In the genomic region with DNA sequence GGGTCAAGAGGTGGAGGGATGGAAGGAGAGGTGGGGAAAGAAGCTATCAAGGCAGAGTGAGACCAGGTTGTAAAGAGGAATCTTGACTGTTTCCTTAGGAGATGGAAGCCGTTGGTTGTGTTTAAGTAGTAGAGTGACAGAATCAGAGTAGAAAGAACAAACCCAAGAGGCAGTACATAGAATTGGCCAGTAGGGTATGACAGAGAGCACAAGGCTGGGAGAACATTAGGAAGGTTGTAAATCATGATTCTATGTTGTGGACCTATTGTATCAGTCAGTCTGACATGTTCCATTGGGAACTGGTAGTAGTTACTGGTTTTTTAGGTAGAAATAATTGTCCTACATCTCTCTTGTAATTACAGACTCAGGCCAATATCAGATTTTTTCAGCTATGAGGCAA, we compare ENCODE assay signal across 8 cellular contexts.
A peak's percentile ranks its signal among the peaks of the same experiment; 100 is the strongest.
DNase-seq lines count a peak whose midpoint lies in the region; ATAC-seq, FAIRE-seq and TF ChIP-seq lines count a peak whose summit lies in the region.

No MANE protein-coding gene starts in this region.

- no peak overlapping the region for H3K27ac ChIP-seq in CD4-positive, alpha-beta T cell (ENCODE audit: low read depth, low read length)

- peak; percentile 25 for TF ChIP-seq CTCF in CD4-positive, alpha-beta T cell (IDR thresholded peaks at IDR 0.05)
- TF ChIP-seq CTCF in GM20000 (IDR thresholded peaks at IDR 0.05; ENCODE audit: extremely low read depth, missing control alignments) (peak; percentile 19), WTC11 (IDR thresholded peaks at IDR 0.05) (peak; percentile 70)

- peak; percentile 52 for FAIRE-seq in HTR-8/SVneo (lab: Jason Lieb, UNC)

- peaks cover 11% of the 10 kb centered on the region for H3K27me3 Mint-ChIP-seq in CD4-positive, alpha-beta T cell
- no peaks in the 10 kb centered on the region; the same call in 1 of the 2 replicates for H3K27me3 Mint-ChIP-seq in WTC11 (ENCODE audit: low read depth)

- no peaks in the 10 kb centered on the region for H3K4me1 Mint-ChIP-seq in CD4-positive, alpha-beta T cell (ENCODE audit: low read depth)
- no peaks in the 10 kb centered on the region; the same call in 1 of the 2 replicates for H3K4me1 Mint-ChIP-seq in WTC11

- H3K27ac Mint-ChIP-seq in CD4-positive, alpha-beta T cell, result no peak overlapping the region
- H3K27ac Mint-ChIP-seq in WTC11, result no peak overlapping the region

- CTCF ChIA-PET in CD4-positive, alpha-beta T cell (lab: Charles Lee), result no interaction called here
- CTCF ChIA-PET in WTC11 (lab: Charles Lee), result interaction anchor here (1.4 kb wide), 1 partner anchor 883 kb away, joined by 3 read pairs; no protein-coding TSS in a partner anchor

- no peak for DNase-seq in CD4-positive, alpha-beta T cell
- DNase-seq in GM20000 (ENCODE audit: low spot score) (peak; percentile 18), HTR-8/SVneo (ENCODE audit: insufficient read length, low spot score) (no peak), WTC11 (ENCODE audit: low spot score) (no peak), left lobe of liver (ENCODE audit: low spot score) (no peak), NOMO-1 treated with dmso at 0.1 percent for 144 hours (lab: John Stamatoyannopoulos, UW; ENCODE audit: unreplicated experiment) (no peak), NCI-H1105 (lab: John Stamatoyannopoulos, UW) (no peak), DMS79 (lab: John Stamatoyannopoulos, UW) (no peak)

- H3K9me3 ChIP-seq in CD4-positive, alpha-beta T cell (ENCODE audit: control insufficient read depth, low read length), result no peaks in the 10 kb centered on the region

- peaks cover 3% of the 10 kb centered on the region for H3K27me3 ChIP-seq in CD4-positive, alpha-beta T cell (ENCODE audit: control insufficient read depth, insufficient read depth, low read length)

- intact Hi-C loops in CD4-positive, alpha-beta T cell (cut with DNase I, micrococcal nuclease), result no loop called here

- no peak for ATAC-seq in CD4-positive, alpha-beta T cell (ENCODE audit: poor library complexity)
- ATAC-seq in WTC11 (peak; percentile 94), left lobe of liver (peak; percentile 95)

- no peaks in the 10 kb centered on the region for H3K36me3 Mint-ChIP-seq in CD4-positive, alpha-beta T cell (ENCODE audit: low read depth)
- H3K36me3 Mint-ChIP-seq in WTC11, result no peaks in the 10 kb centered on the region

- POLR2A ChIA-PET in CD4-positive, alpha-beta T cell (lab: Charles Lee), result no interaction called here
- POLR2A ChIA-PET in WTC11 (lab: Charles Lee), result no interaction called here

- H3K4me3 Mint-ChIP-seq in CD4-positive, alpha-beta T cell, result no peak overlapping the region
- no peak overlapping the region for H3K4me3 Mint-ChIP-seq in WTC11

- no peaks in the 10 kb centered on the region for H3K9me3 Mint-ChIP-seq in CD4-positive, alpha-beta T cell
- peaks cover 10% of the 10 kb centered on the region for H3K9me3 Mint-ChIP-seq in WTC11

TF ChIP-seq in WTC11, 78 proteins besides CTCF, POLR2A, EP300 and RAD21:
- TF ChIP-seq, protein P1, sequence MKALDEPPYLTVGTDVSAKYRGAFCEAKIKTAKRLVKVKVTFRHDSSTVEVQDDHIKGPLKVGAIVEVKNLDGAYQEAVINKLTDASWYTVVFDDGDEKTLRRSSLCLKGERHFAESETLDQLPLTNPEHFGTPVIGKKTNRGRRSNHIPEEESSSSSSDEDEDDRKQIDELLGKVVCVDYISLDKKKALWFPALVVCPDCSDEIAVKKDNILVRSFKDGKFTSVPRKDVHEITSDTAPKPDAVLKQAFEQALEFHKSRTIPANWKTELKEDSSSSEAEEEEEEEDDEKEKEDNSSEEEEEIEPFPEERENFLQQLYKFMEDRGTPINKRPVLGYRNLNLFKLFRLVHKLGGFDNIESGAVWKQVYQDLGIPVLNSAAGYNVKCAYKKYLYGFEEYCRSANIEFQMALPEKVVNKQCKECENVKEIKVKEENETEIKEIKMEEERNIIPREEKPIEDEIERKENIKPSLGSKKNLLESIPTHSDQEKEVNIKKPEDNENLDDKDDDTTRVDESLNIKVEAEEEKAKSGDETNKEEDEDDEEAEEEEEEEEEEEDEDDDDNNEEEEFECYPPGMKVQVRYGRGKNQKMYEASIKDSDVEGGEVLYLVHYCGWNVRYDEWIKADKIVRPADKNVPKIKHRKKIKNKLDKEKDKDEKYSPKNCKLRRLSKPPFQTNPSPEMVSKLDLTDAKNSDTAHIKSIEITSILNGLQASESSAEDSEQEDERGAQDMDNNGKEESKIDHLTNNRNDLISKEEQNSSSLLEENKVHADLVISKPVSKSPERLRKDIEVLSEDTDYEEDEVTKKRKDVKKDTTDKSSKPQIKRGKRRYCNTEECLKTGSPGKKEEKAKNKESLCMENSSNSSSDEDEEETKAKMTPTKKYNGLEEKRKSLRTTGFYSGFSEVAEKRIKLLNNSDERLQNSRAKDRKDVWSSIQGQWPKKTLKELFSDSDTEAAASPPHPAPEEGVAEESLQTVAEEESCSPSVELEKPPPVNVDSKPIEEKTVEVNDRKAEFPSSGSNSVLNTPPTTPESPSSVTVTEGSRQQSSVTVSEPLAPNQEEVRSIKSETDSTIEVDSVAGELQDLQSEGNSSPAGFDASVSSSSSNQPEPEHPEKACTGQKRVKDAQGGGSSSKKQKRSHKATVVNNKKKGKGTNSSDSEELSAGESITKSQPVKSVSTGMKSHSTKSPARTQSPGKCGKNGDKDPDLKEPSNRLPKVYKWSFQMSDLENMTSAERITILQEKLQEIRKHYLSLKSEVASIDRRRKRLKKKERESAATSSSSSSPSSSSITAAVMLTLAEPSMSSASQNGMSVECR (CRISPR knock-in tag; IDR thresholded peaks at IDR 0.05; ENCODE audit: borderline replicate concordance), result no peak
- TF ChIP-seq, protein P2, sequence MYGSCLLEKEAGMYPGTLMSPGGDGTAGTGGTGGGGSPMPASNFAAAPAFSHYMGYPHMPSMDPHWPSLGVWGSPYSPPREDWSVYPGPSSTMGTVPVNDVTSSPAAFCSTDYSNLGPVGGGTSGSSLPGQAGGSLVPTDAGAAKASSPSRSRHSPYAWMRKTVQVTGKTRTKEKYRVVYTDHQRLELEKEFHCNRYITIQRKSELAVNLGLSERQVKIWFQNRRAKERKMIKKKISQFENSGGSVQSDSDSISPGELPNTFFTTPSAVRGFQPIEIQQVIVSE (CRISPR knock-in tag; IDR thresholded peaks at IDR 0.05; ENCODE audit: borderline replicate concordance), result no peak
- TF ChIP-seq MLX (CRISPR knock-in tag; IDR thresholded peaks at IDR 0.05), result no peak
- TF ChIP-seq, protein P3, sequence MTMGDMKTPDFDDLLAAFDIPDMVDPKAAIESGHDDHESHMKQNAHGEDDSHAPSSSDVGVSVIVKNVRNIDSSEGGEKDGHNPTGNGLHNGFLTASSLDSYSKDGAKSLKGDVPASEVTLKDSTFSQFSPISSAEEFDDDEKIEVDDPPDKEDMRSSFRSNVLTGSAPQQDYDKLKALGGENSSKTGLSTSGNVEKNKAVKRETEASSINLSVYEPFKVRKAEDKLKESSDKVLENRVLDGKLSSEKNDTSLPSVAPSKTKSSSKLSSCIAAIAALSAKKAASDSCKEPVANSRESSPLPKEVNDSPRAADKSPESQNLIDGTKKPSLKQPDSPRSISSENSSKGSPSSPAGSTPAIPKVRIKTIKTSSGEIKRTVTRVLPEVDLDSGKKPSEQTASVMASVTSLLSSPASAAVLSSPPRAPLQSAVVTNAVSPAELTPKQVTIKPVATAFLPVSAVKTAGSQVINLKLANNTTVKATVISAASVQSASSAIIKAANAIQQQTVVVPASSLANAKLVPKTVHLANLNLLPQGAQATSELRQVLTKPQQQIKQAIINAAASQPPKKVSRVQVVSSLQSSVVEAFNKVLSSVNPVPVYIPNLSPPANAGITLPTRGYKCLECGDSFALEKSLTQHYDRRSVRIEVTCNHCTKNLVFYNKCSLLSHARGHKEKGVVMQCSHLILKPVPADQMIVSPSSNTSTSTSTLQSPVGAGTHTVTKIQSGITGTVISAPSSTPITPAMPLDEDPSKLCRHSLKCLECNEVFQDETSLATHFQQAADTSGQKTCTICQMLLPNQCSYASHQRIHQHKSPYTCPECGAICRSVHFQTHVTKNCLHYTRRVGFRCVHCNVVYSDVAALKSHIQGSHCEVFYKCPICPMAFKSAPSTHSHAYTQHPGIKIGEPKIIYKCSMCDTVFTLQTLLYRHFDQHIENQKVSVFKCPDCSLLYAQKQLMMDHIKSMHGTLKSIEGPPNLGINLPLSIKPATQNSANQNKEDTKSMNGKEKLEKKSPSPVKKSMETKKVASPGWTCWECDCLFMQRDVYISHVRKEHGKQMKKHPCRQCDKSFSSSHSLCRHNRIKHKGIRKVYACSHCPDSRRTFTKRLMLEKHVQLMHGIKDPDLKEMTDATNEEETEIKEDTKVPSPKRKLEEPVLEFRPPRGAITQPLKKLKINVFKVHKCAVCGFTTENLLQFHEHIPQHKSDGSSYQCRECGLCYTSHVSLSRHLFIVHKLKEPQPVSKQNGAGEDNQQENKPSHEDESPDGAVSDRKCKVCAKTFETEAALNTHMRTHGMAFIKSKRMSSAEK (CRISPR knock-in tag; IDR thresholded peaks at IDR 0.05; ENCODE audit: borderline replicate concordance), result no peak

Comparison
In these comparisons a context has a peak if more than half of its experiments do, and no peak if none do; other contexts are left out.
1. CTCF ChIP-seq: peak in every context shown above with its lines; median percentile 70 in WTC11; 25 in CD4-positive, alpha-beta T cell; 19 in GM20000.